Comparison of ENCODE assay signal across 32 cellular contexts in the genomic region with DNA sequence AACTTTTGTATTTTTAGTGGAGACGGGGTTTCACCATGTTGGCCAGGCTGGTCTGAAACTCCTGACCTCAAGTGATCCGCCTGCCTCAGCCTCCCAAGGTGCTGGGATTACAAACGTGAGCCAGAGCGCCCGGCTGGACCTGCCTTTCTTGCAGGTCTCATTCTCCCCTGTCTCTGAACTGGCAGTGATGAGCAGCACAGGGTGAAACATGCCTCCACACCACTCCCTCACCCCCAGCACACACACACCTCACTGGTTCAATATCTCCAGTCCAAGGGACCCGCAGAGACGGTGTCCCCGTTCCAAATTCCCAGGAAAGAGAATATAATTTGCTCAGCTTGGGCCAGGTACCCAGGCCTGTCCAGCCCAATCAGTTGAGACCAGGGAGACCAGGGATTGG. TPM values are rescaled to one million over a fixed set of nuclear protein-coding genes. Genes with fewer than 3 reads are reported as not detected.
"Had no signal": no experiment of that assay in that cellular context is flagged by ENCODE, and none has a peak within 500 bp of the region (broad histone marks: within the 10 kb centered on the region; RNA-seq: fewer than 3 reads in every experiment).

No MANE protein-coding gene starts in this region.

- H3K4me3 ChIP-seq: esophagus squamous epithelium, gastroesophageal sphincter had no signal

- ATAC-seq: activated CD4-positive, CD25-positive, alpha-beta regulatory T cell treated with anti-CD3 and anti-CD28 coated beads, Interleukin-2, amount 50 U/mL, for 24 hours; activated CD8-positive, alpha-beta T cell treated with anti-CD3 and anti-CD28 coated beads for 36 hours; activated T-cell treated with anti-CD3 and anti-CD28 coated beads, Interleukin-2, amount 50 U/mL, for 4 hours; activated T-helper 17 cell treated with anti-CD3 and anti-CD28 coated beads, Interleukin-2, amount 50 U/mL, for 72 hours; gastroesophageal sphincter; T-helper 17 cell had no signal

- DNase-seq: activated B cell treated with CpG ODN at 0.5 μM for 24 hours; activated CD4-positive, alpha-beta T cell treated with anti-CD3 and anti-CD28 coated beads for 48 hours; activated CD4-positive, alpha-beta T cell treated with anti-CD3 and anti-CD28 coated beads, Interleukin-2, amount 50 U/mL, for 1 hour; activated CD4-positive, alpha-beta T cell treated with anti-CD3 and anti-CD28 coated beads, Interleukin-2, amount 50 U/mL, for 48 hours; activated CD8-positive, alpha-beta memory T cell treated with anti-CD3 and anti-CD28 coated beads for 24 hours; activated CD8-positive, alpha-beta T cell treated with anti-CD3 and anti-CD28 coated beads for 36 hours; activated gamma-delta T cell; activated naive CD4-positive, alpha-beta T cell; activated naive CD4-positive, alpha-beta T cell treated with anti-CD3 and anti-CD28 coated beads, Interleukin-2, amount 10 ng/mL, durations not matched to agents 7 days and 5 days; activated T-cell treated with anti-CD3 and anti-CD28 coated beads, Interleukin-2, amount 50 U/mL, for 4 hours; amniotic stem cell; anterior cingulate cortex; brain microvascular endothelial cell; cortex of kidney; dermis blood vessel endothelial cell; effector CD4-positive, alpha-beta T cell; esophagus squamous epithelium; foreskin melanocyte; T-helper 1 cell; T-helper 17 cell; T1000; WERI-Rb-1 had no signal

- H3K27ac ChIP-seq: brain microvascular endothelial cell, epithelial cell of prostate, esophagus squamous epithelium, gastroesophageal sphincter, WERI-Rb-1 had no signal

- H3K36me3 ChIP-seq: brain microvascular endothelial cell, esophagus squamous epithelium, gastroesophageal sphincter, WERI-Rb-1 had no signal

- H3K27me3 ChIP-seq: brain microvascular endothelial cell, esophagus squamous epithelium, gastroesophageal sphincter had no signal

- H3K4me1 ChIP-seq: esophagus squamous epithelium, gastroesophageal sphincter had no signal

RNA-seq across cellular contexts. Expression of gene SLC5A11, which starts 23.3 kb away (rescaled TPM):
- total RNA-seq: activated T-helper 17 cell treated with anti-CD3 and anti-CD28 coated beads, Interleukin-2, amount 50 U/mL, for 72 hours; astrocyte; bronchial epithelial cell; cardiac septum; cerebellum; endothelial cell of umbilical vein; fibroblast of villous mesenchyme had no signal
